ENCODE assay signal across 13 cellular contexts in the genomic region with DNA sequence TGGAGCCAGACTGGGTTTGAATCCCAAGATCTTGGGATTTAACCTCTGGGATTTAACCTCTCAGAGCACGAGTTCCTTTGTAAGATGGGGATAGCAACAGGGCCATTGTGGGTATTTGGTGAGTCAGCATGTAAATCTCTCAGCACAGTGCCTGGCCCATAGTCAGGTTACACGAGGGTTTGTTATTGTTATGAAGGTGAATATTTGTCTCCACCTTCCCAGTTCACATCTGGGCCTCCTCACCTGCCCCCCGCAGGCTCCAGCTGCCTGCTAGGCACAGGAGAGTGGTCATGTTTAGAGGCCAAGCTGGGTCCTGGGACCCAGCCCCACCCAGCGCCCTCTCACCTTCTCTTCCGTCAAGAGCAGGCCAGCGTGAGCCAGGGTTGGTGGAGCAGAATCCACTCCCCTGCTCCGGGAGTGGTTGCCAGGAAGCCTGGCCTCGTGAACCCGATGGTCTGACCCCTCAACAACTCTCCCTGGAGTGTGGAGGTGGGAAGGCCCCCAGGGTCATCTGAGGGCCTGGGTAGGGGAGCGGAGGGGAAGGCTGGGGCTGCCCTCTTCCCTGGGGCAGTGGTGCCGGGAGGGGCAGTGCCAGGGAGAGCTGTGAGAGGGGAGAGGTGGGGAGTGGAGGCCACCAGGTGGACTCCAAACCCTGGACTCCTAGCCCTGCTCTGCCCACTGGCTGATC. TPM values are rescaled to one million over a fixed set of nuclear protein-coding genes. Genes with fewer than 3 reads are reported as not detected.
"Had no signal": no experiment of that assay in that cellular context is flagged by ENCODE, and none has a peak within 500 bp of the region (broad histone marks: within the 10 kb centered on the region; RNA-seq: fewer than 3 reads in every experiment).

No MANE protein-coding gene starts in this region.

- H3K36me3 Mint-ChIP-seq: naive thymus-derived CD8-positive, alpha-beta T cell had no signal

- H3K9me3 Mint-ChIP-seq: activated B cell treated with CpG ODN at 0.5 μM for 24 hours; activated CD4-positive, alpha-beta T cell treated with anti-CD3 and anti-CD28 coated beads, Interleukin-2, amount 10 ng/mL, durations not matched to agents 24 days and 14 days; activated T-cell treated with anti-CD3 and anti-CD28 coated beads, Interleukin-2, amount 50 U/mL, for 72 hours; naive thymus-derived CD8-positive, alpha-beta T cell had no signal

- H3K27ac Mint-ChIP-seq: activated B cell treated with CpG ODN at 0.5 μM for 24 hours; activated CD4-positive, alpha-beta T cell treated with anti-CD3 and anti-CD28 coated beads, Interleukin-2, amount 10 ng/mL, durations not matched to agents 24 days and 14 days; activated T-cell treated with anti-CD3 and anti-CD28 coated beads, Interleukin-2, amount 50 U/mL, for 72 hours; naive thymus-derived CD8-positive, alpha-beta T cell had no signal

- H3K4me1 Mint-ChIP-seq: activated B cell treated with CpG ODN at 0.5 μM for 24 hours had no signal

- H3K4me3 Mint-ChIP-seq: activated B cell treated with CpG ODN at 0.5 μM for 24 hours; activated CD4-positive, alpha-beta T cell treated with anti-CD3 and anti-CD28 coated beads, Interleukin-2, amount 10 ng/mL, durations not matched to agents 24 days and 14 days; activated T-cell treated with anti-CD3 and anti-CD28 coated beads, Interleukin-2, amount 50 U/mL, for 72 hours; naive thymus-derived CD8-positive, alpha-beta T cell had no signal

- DNase-seq: activated B cell treated with CpG ODN at 0.5 μM for 24 hours; activated CD4-positive, alpha-beta T cell treated with anti-CD3 and anti-CD28 coated beads, Interleukin-2, amount 10 ng/mL, durations not matched to agents 24 days and 14 days; activated CD8-positive, alpha-beta memory T cell treated with anti-CD3 and anti-CD28 coated beads, Interleukin-2, amount 50 U/mL, for 48 hours; activated T-cell treated with anti-CD3 and anti-CD28 coated beads, Interleukin-2, amount 50 U/mL, for 72 hours; dorsolateral prefrontal cortex; left ventricle myocardium inferior; naive thymus-derived CD8-positive, alpha-beta T cell; occipital lobe; stimulated activated CD4-positive, alpha-beta T cell treated with anti-CD3 and anti-CD28 coated beads, Interleukin-1b, Interleukin-23, amount 100 ng/mL, for 48 hours; T-helper 2 cell had no signal

- ATAC-seq: activated T-cell treated with anti-CD3 and anti-CD28 coated beads, Interleukin-2, amount 50 U/mL, for 72 hours; esophagus mucosa; naive thymus-derived CD8-positive, alpha-beta T cell; right lobe of liver had no signal

RNA-seq across cellular contexts. Expression of a gene that starts 26.0 kb away (rescaled TPM):
- total RNA-seq: ascending aorta had no signal
